Comparison of ENCODE assay signal across 2 cellular contexts in the genomic region with DNA sequence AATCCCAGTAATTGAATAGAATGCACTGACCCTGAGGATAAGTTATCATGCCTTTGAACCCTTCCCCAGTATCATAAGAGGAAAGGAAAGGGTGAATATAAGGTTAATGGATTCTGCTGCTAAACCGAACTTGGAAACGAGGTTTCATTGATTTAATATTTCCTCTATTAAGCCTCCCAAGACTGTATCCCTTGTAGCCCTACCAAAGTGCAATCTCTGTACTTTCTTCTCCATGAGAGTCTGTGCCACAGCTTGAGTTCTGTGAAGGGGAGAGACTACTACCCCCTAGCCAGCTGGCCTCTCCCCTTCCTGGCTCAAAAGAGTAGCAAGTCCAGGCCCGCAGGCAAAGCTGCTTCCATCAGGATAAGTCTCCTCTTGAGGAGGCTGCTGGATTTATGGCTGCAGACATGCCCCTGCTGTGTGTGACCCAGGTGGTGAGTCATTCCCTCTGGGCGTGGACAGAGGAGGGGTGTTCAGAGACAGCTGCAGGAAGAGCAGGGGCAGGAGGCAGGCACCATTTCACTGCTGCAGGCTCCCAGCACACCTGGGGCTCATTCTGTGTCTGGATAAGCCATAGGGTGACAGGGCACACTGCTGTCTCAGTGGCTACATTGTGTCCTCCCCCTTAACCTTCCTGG.
TF ChIP-seq lines count a peak whose summit lies in the region.

No MANE protein-coding gene starts in this region.

TF ChIP-seq in WTC11, 78 proteins besides CTCF, POLR2A, EP300 and RAD21:
- TF ChIP-seq ARID4B (CRISPR knock-in tag; IDR thresholded peaks at IDR 0.05; ENCODE audit: borderline replicate concordance), result no peak
- TF ChIP-seq ZNF423 (CRISPR knock-in tag; IDR thresholded peaks at IDR 0.05), result peak; percentile 63; the same call in 1 of the 2 replicates
- TF ChIP-seq ATF2 (CRISPR knock-in tag; IDR thresholded peaks at IDR 0.05; ENCODE audit: borderline replicate concordance, low read depth), result no peak

TF ChIP-seq in endothelial cell of umbilical vein, 7 proteins besides CTCF, POLR2A, EP300 and RAD21:
- peak; percentile 55 for TF ChIP-seq JUN (IDR thresholded peaks at IDR 0.05; ENCODE audit: borderline replicate concordance, insufficient read depth, insufficient read length, low read depth)
- TF ChIP-seq POLR2AphosphoS5 (IDR thresholded peaks at IDR 0.05; ENCODE audit: insufficient read depth, low read depth, low read length), result no peak
- TF ChIP-seq FOS (IDR thresholded peaks at IDR 0.05; ENCODE audit: borderline replicate concordance, insufficient read depth, low read length), result peak; percentile 80
